ENCODE assay signal across 1 cellular context in genomic region chr13:112757759-112758086, GRCh38.
TF ChIP-seq lines count a peak whose summit lies in the region.

No MANE protein-coding gene starts in this region.

TF ChIP-seq in HepG2, 621 proteins besides CTCF, POLR2A, EP300 and RAD21:
- TF ChIP-seq ZBTB38 (CRISPR knock-in tag; IDR thresholded peaks at IDR 0.05) (peak; percentile 19; the same call in 1 of the 2 replicates), ELK4 (CRISPR knock-in tag; IDR thresholded peaks at IDR 0.05; ENCODE audit: borderline replicate concordance) (no peak), PITX1 (CRISPR knock-in tag; IDR thresholded peaks at IDR 0.05) (no peak), ZSCAN9 (CRISPR knock-in tag; IDR thresholded peaks at IDR 0.05; ENCODE audit: borderline replicate concordance) (no peak), RFX1 (IDR thresholded peaks at IDR 0.05) (no peak), TAF15 (IDR thresholded peaks at IDR 0.05; ENCODE audit: low read depth, low read length, poor library complexity, severe bottlenecking) (no peak), GABPA (IDR thresholded peaks at IDR 0.05; ENCODE audit: low read depth, low read length) (no peak), GABPA (CRISPR knock-in tag; IDR thresholded peaks at IDR 0.05; ENCODE audit: low read depth) (no peak), RBM22 (optimal IDR thresholded peaks at IDR 0.05; ENCODE audit: low read length) (peak; percentile 22), DRAP1 (CRISPR knock-in tag; IDR thresholded peaks at IDR 0.05) (no peak), CHCHD3 (CRISPR knock-in tag; IDR thresholded peaks at IDR 0.05) (no peak), ZNF687 (CRISPR knock-in tag; IDR thresholded peaks at IDR 0.05) (peak; percentile 72), IRF2 (CRISPR knock-in tag; IDR thresholded peaks at IDR 0.05) (0 out of 2 replicates have a peak, but pooled peaks have one; percentile 3), GATAD1 (CRISPR knock-in tag; IDR thresholded peaks at IDR 0.05) (no peak), UBTF (CRISPR knock-in tag; IDR thresholded peaks at IDR 0.05) (no peak), IKZF4 (CRISPR knock-in tag; IDR thresholded peaks at IDR 0.05; ENCODE audit: borderline replicate concordance, low read depth, not compliant biosample characterization) (no peak), GMEB1 (CRISPR knock-in tag; IDR thresholded peaks at IDR 0.05; ENCODE audit: borderline replicate concordance) (no peak), ZNF318 (CRISPR knock-in tag; IDR thresholded peaks at IDR 0.05) (no peak), ZNF17 (CRISPR knock-in tag; IDR thresholded peaks at IDR 0.05) (no peak), FOSL2 (CRISPR knock-in tag; IDR thresholded peaks at IDR 0.05) (no peak), ZBTB43 (CRISPR knock-in tag; conservative IDR thresholded peaks at IDR 0.05) (no peak), NFIC (IDR thresholded peaks at IDR 0.05; ENCODE audit: low read length) (no peak), ZNF33B (CRISPR knock-in tag; IDR thresholded peaks at IDR 0.05) (no peak), RELA (CRISPR knock-in tag; IDR thresholded peaks at IDR 0.05) (no peak)
